Comparison of ENCODE assay signal across 24 cellular contexts in the genomic region with DNA sequence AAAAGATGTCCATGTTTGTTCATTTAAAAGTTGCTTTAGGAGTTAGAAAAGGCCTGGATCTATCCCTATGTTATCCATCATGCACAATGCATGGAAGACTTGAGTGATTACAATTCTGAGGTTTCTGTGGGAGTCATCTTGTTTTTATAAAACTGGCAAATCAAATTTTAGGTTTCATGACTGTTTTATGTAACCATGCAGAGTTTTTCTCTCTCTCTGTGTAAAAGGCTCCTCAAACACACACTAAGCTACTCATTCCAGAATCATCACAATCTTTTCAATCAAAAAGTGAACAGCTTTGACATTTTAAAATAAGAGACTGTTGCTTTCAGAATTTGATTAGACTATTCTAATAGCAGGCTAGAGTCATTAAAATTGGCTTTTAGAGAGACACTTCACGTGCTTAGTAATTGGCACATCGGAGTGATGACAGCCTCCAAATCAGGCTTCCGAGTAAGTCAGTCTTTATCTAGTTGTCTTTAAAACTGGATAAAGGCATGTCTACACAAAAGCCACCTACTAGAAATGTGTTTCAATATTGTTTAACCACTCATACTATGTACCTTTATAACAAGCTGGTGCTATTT. TPM values are rescaled to one million over a fixed set of nuclear protein-coding genes. Genes with fewer than 3 reads are reported as not detected.
"Had no signal": no experiment of that assay in that cellular context is flagged by ENCODE, and none has a peak within 500 bp of the region (broad histone marks: within the 10 kb centered on the region; RNA-seq: fewer than 3 reads in every experiment).

No MANE protein-coding gene starts in this region.

- DNase-seq: activated CD4-positive, alpha-beta T cell treated with anti-CD3 and anti-CD28 coated beads for 1 hour; activated CD4-positive, alpha-beta T cell treated with anti-CD3 and anti-CD28 coated beads, Interleukin-2, amount 50 U/mL, for 1 hour; activated CD8-positive, alpha-beta T cell treated with anti-CD3 and anti-CD28 coated beads for 36 hours; activated naive CD4-positive, alpha-beta T cell treated with Interleukin-2 at 50 U/mL for 16 hours; activated T-cell treated with anti-CD3 and anti-CD28 coated beads, Interleukin-2, amount 50 U/mL, for 48 hours; aorta; body of pancreas; effector memory CD8-positive, alpha-beta T cell; erythroblast; mesendoderm; mucosa of descending colon; ovary; stimulated activated CD4-positive, alpha-beta T cell treated with anti-CD3 and anti-CD28 coated beads, Interleukin-2, amount 100 ng/mL, for 48 hours; stimulated activated naive CD8-positive, alpha-beta T cell treated with anti-CD3 and anti-CD28 coated beads, Interleukin-15, Interleukin-2, amounts not matched to agents 100 U/mL and 50 U/mL, for 24 hours; T-helper 2 cell; uterus had no signal

- H3K9me3 Mint-ChIP-seq: activated CD8-positive, alpha-beta T cell treated with anti-CD3 and anti-CD28 coated beads for 36 hours; natural killer cell treated with Interleukin-12 subunit alpha and Interleukin-12 subunit beta and Interleukin-15 and Interleukin-18, amount 100 ng/mL, for 72 hours; type B pancreatic cell had no signal

- H3K27ac ChIP-seq: body of pancreas, coronary artery, gastroesophageal sphincter, ovary, prostate gland, uterus had no signal

- H3K4me1 ChIP-seq: prostate gland, uterus had no signal

- H3K4me3 ChIP-seq: body of pancreas, coronary artery, gastroesophageal sphincter, lung, mucosa of descending colon, ovary, prostate gland, uterus had no signal

- H3K27ac Mint-ChIP-seq: activated CD8-positive, alpha-beta T cell treated with anti-CD3 and anti-CD28 coated beads for 36 hours; activated naive CD8-positive, alpha-beta T cell; effector memory CD8-positive, alpha-beta T cell; natural killer cell treated with Interleukin-12 subunit alpha and Interleukin-12 subunit beta and Interleukin-15 and Interleukin-18, amount 100 ng/mL, for 72 hours; type B pancreatic cell had no signal

- H3K4me3 Mint-ChIP-seq: activated CD8-positive, alpha-beta T cell treated with anti-CD3 and anti-CD28 coated beads for 36 hours; activated naive CD8-positive, alpha-beta T cell; effector memory CD8-positive, alpha-beta T cell; natural killer cell treated with Interleukin-12 subunit alpha and Interleukin-12 subunit beta and Interleukin-15 and Interleukin-18, amount 100 ng/mL, for 72 hours; type B pancreatic cell had no signal

- H3K36me3 ChIP-seq: gastroesophageal sphincter, ovary, prostate gland, uterus had no signal

- H3K36me3 Mint-ChIP-seq: activated naive CD8-positive, alpha-beta T cell; natural killer cell treated with Interleukin-12 subunit alpha and Interleukin-12 subunit beta and Interleukin-15 and Interleukin-18, amount 100 ng/mL, for 72 hours; type B pancreatic cell had no signal

- ATAC-seq: activated CD8-positive, alpha-beta T cell treated with anti-CD3 and anti-CD28 coated beads for 36 hours; body of pancreas; effector memory CD8-positive, alpha-beta T cell; gastroesophageal sphincter; left lobe of liver; mucosa of descending colon; natural killer cell treated with Interleukin-12 subunit alpha and Interleukin-12 subunit beta and Interleukin-15 and Interleukin-18, amount 100 ng/mL, for 72 hours; stimulated activated naive CD8-positive, alpha-beta T cell treated with anti-CD3 and anti-CD28 coated beads, Interleukin-15, Interleukin-2, amounts not matched to agents 100 U/mL and 50 U/mL, for 24 hours had no signal

- H3K27me3 Mint-ChIP-seq: activated CD8-positive, alpha-beta T cell treated with anti-CD3 and anti-CD28 coated beads for 36 hours; effector memory CD8-positive, alpha-beta T cell; type B pancreatic cell had no signal

- H3K27me3 ChIP-seq: body of pancreas, gastroesophageal sphincter, ovary, uterus had no signal

- H3K9me3 ChIP-seq: body of pancreas, gastroesophageal sphincter, mucosa of descending colon, ovary, prostate gland, uterus had no signal

RNA-seq across cellular contexts. Expression of a gene that starts 31.9 kb away (rescaled TPM):
- total RNA-seq: activated CD8-positive, alpha-beta T cell treated with anti-CD3 and anti-CD28 coated beads for 36 hours; natural killer cell treated with Interleukin-12 subunit alpha and Interleukin-12 subunit beta and Interleukin-15 and Interleukin-18, amount 100 ng/mL, for 72 hours had no signal
